ENCODE assay signal across 34 cellular contexts in genomic region chr6:41366150-41366549, GRCh38. TPM values are rescaled to one million over a fixed set of nuclear protein-coding genes. Genes with fewer than 3 reads are reported as not detected.
"Had no signal": no experiment of that assay in that cellular context is flagged by ENCODE, and none has a peak within 500 bp of the region (broad histone marks: within the 10 kb centered on the region; RNA-seq: fewer than 3 reads in every experiment).

No MANE protein-coding gene starts in this region.

- H3K27me3 ChIP-seq: testis, thyroid gland, vagina had no signal

- H3K36me3 Mint-ChIP-seq: type B pancreatic cell had no signal

- H3K4me3 ChIP-seq: stomach, suprapubic skin, testis, thoracic aorta, thyroid gland, tibial artery, tibial nerve, transverse colon, upper lobe of left lung, upper lobe of right lung, uterus, vagina had no signal

- H3K4me3 Mint-ChIP-seq: stimulated activated effector memory CD8-positive, alpha-beta T cell treated with anti-CD3 and anti-CD28 coated beads, Interleukin-12 subunit alpha, Interleukin-12 subunit beta, amount 100 ng/mL, for 72 hours; stimulated activated memory B cell treated with anti-CD40 and anti-IgM and Interleukin-4, amounts not matched to agents 10 μg/mL and 1 μg/mL and 100 μg/mL, for 72 hours; stimulated activated naive B cell treated with anti-CD40 and anti-IgM and Interleukin-4, amounts not matched to agents 10 μg/mL and 1 μg/mL and 100 μg/mL, for 72 hours; stimulated activated naive CD8-positive, alpha-beta T cell treated with anti-CD3 and anti-CD28 coated beads, Interleukin-15, amount 100 ng/mL, for 72 hours; stimulated activated naive CD8-positive, alpha-beta T cell treated with anti-CD3 and anti-CD28 coated beads, Interleukin-15, Interleukin-2, amounts not matched to agents 100 ng/mL and 50 ng/mL, for 24 hours; type B pancreatic cell had no signal

- H3K27ac ChIP-seq: stomach, suprapubic skin, testis, thoracic aorta, thyroid gland, tibial artery, tibial nerve, transverse colon, upper lobe of left lung, upper lobe of right lung, uterus, vagina had no signal

- H3K4me1 ChIP-seq: upper lobe of right lung, uterus had no signal

- FAIRE-seq: urothelium cell line had no signal

- H3K36me3 ChIP-seq: stomach, suprapubic skin, thoracic aorta, thyroid gland, tibial artery, tibial nerve, transverse colon, upper lobe of left lung, upper lobe of right lung, uterus, vagina had no signal

- H3K9me3 Mint-ChIP-seq: type B pancreatic cell had no signal

- H3K27ac Mint-ChIP-seq: stimulated activated effector memory CD8-positive, alpha-beta T cell treated with anti-CD3 and anti-CD28 coated beads, Interleukin-12 subunit alpha, Interleukin-12 subunit beta, amount 100 ng/mL, for 72 hours; stimulated activated memory B cell treated with anti-CD40 and anti-IgM and Interleukin-4, amounts not matched to agents 10 μg/mL and 1 μg/mL and 100 μg/mL, for 72 hours; stimulated activated naive B cell treated with anti-CD40 and anti-IgM and Interleukin-4, amounts not matched to agents 10 μg/mL and 1 μg/mL and 100 μg/mL, for 72 hours; stimulated activated naive CD8-positive, alpha-beta T cell treated with anti-CD3 and anti-CD28 coated beads, Interleukin-15, amount 100 ng/mL, for 72 hours; stimulated activated naive CD8-positive, alpha-beta T cell treated with anti-CD3 and anti-CD28 coated beads, Interleukin-15, Interleukin-2, amounts not matched to agents 100 ng/mL and 50 ng/mL, for 24 hours; type B pancreatic cell had no signal

- H3K9me3 ChIP-seq: testis, thyroid gland, upper lobe of right lung had no signal

- DNase-seq: stimulated activated CD4-positive, alpha-beta T cell treated with anti-CD3 and anti-CD28 coated beads, Interleukin-2, amount 100 ng/mL, for 48 hours; stimulated activated CD4-positive, alpha-beta T cell treated with anti-CD3 and anti-CD28 coated beads, Interleukin-4, amount 100 ng/mL, for 1 hour; stimulated activated CD4-positive, alpha-beta T cell treated with anti-CD3 and anti-CD28 coated beads, Interleukin-4, amount 100 ng/mL, for 24 hours; stimulated activated CD4-positive, alpha-beta T cell treated with anti-CD3 and anti-CD28 coated beads, Interleukin-4, amount 100 ng/mL, for 4 hours; stimulated activated CD8-positive, alpha-beta memory T cell treated with anti-CD3 and anti-CD28 coated beads, Interleukin-4, amount 100 ng/mL, for 48 hours; stimulated activated naive B cell treated with anti-CD40 and anti-IgM and Interleukin-4, amounts not matched to agents 10 μg/mL and 1 μg/mL and 100 μg/mL, for 72 hours; stimulated activated naive CD4-positive, alpha-beta T cell; stimulated activated naive CD4-positive, alpha-beta T cell treated with Interleukin-2 at 50 U/mL for 16 hours; stimulated activated naive CD8-positive, alpha-beta T cell treated with anti-CD3 and anti-CD28 coated beads, Interleukin-15, amount 100 ng/mL, for 72 hours; stimulated activated naive CD8-positive, alpha-beta T cell treated with anti-CD3 and anti-CD28 coated beads, Interleukin-15, Interleukin-2, amounts not matched to agents 100 U/mL and 50 U/mL, for 24 hours; stomach; substantia nigra; testis; thyroid gland; tibial artery; transverse colon; trophoblast cell; upper lobe of left lung; upper lobe of right lung; uterus had no signal

RNA-seq across cellular contexts. Expression of gene NCR2, which starts 30.7 kb away (rescaled TPM):
- total RNA-seq: stomach, subcutaneous adipose tissue, suprapubic skin, temporal lobe, testis, thoracic aorta, thyroid gland, tibial nerve, transverse colon, upper lobe of left lung, upper lobe of right lung, ureter, urinary bladder, uterus, vagina had no signal
- polyA plus RNA-seq: stomach, thymus, urinary bladder had no signal
